ENCODE assay signal across 1 cellular context in the genomic region with DNA sequence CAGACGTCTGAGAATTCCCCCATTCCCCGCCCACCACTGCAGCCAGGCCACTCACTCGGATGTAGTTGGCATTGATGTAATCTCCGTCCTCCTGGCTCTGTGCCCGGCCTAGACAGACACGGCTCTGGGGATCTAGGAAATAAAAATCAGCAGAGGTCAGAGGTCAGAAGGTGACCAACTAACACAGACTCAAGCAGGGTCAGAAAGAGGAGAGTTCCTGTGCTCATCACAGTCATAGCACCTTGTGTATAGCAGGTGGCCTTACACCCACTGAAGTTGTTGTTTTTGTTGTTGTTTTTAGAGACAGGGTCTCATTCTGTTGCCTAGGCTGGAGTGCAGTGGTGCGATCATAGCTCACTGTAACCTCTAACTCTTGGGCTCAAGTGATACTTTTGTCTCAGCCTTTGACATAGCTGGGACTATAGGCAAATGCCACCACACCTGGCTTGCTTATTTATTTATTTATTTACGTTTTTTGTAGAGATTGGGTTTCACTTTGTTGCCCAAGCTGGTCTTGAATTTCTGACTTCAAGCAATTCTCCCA.
A peak's percentile ranks its signal among the peaks of the same experiment; 100 is the strongest.
TF ChIP-seq lines count a peak whose summit lies in the region.

No MANE protein-coding gene starts in this region.

TF ChIP-seq in endothelial cell of umbilical vein, 7 proteins besides CTCF, POLR2A, EP300 and RAD21:
- TF ChIP-seq, protein P1, sequence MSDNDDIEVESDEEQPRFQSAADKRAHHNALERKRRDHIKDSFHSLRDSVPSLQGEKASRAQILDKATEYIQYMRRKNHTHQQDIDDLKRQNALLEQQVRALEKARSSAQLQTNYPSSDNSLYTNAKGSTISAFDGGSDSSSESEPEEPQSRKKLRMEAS (IDR thresholded peaks at IDR 0.05; ENCODE audit: insufficient read depth, insufficient read length): no peak
- TF ChIP-seq MYC (IDR thresholded peaks at IDR 0.05; ENCODE audit: low read depth, low read length) (no peak), GATA2 (IDR thresholded peaks at IDR 0.05; ENCODE audit: insufficient read depth, insufficient read length, low read depth, low read length) (peak; percentile 76), EZH2 (IDR thresholded peaks at IDR 0.05; ENCODE audit: borderline replicate concordance, low read depth, low read length, severe bottlenecking) (no peak), JUN (IDR thresholded peaks at IDR 0.05; ENCODE audit: borderline replicate concordance, insufficient read depth, insufficient read length, low read depth) (no peak)
